ENCODE assay signal across 25 cellular contexts in the genomic region with DNA sequence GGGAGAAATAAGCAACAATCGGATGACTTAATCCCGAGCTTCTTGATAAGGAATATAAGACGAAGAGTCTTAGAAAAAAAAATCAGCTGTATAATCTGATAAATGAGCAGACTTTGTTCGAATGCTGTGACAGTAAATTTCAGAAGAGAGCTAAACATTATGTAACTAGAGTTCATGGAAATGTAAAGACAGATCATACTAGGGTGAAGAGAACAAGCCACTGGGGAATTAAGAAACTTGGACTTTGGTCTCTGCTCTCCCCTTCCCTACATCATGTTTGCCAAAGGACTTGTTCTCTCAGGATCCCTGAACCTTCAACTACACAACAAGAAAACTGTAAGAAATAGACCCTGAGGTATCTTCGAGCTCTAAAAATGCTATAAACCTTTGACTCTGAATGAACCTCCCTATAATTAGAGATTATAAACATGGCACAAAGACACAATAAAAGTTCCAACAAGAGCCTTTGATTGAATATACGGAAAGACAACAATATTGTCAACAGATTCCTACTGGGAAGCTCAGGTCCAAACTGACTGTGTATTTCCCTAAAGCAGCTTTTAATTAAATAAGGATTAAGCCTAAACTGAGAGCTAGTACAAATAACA.
"Had no signal": no experiment of that assay in that cellular context is flagged by ENCODE, and none has a peak within 500 bp of the region (broad histone marks: within the 10 kb centered on the region; RNA-seq: fewer than 3 reads in every experiment).

No MANE protein-coding gene starts in this region.

- H3K36me3 ChIP-seq: ovary, prostate gland had no signal

- H3K27me3 ChIP-seq: body of pancreas, dorsolateral prefrontal cortex, heart left ventricle, ovary, stomach, thyroid gland, upper lobe of right lung had no signal

- H3K4me1 ChIP-seq: body of pancreas, prostate gland, thyroid gland, upper lobe of right lung had no signal

- DNase-seq: activated B cell treated with CpG ODN at 0.5 μM for 24 hours; activated CD4-positive, alpha-beta T cell treated with anti-CD3 and anti-CD28 coated beads for 36 hours; activated naive CD4-positive, alpha-beta T cell; activated T-cell treated with anti-CD3 and anti-CD28 coated beads for 4 hours; activated T-cell treated with anti-CD3 and anti-CD28 coated beads, Interleukin-2, amount 50 U/mL, for 72 hours; aorta; body of pancreas; cerebellar nuclear complex; dorsolateral prefrontal cortex; effector memory CD4-positive, alpha-beta T cell; foreskin fibroblast; heart left ventricle; left ventricle myocardium inferior; mammary epithelial cell; naive thymus-derived CD4-positive, alpha-beta T cell; ovary; stimulated activated CD4-positive, alpha-beta T cell treated with anti-CD3 and anti-CD28 coated beads, Interleukin-15, amount 100 ng/mL, for 24 hours; stimulated activated CD4-positive, alpha-beta T cell treated with anti-CD3 and anti-CD28 coated beads, Interleukin-2, amount 100 ng/mL, for 24 hours; stimulated activated naive B cell treated with anti-CD40 and anti-IgM and Interleukin-4, amounts not matched to agents 10 μg/mL and 1 μg/mL and 100 μg/mL, for 72 hours; stomach; T-helper 1 cell; thyroid gland; upper lobe of right lung had no signal

- H3K27ac ChIP-seq: body of pancreas, coronary artery, dorsolateral prefrontal cortex, heart left ventricle, left ventricle myocardium inferior, ovary, prostate gland, stomach, thyroid gland, upper lobe of right lung had no signal

- ATAC-seq: activated CD4-positive, alpha-beta T cell treated with anti-CD3 and anti-CD28 coated beads for 36 hours; activated T-cell treated with anti-CD3 and anti-CD28 coated beads, Interleukin-2, amount 50 U/mL, for 72 hours; body of pancreas; heart left ventricle; naive thymus-derived CD4-positive, alpha-beta T cell; stimulated activated naive B cell treated with anti-CD40 and anti-IgM and Interleukin-4, amounts not matched to agents 10 μg/mL and 1 μg/mL and 100 μg/mL, for 72 hours; upper lobe of right lung had no signal

- H3K4me3 ChIP-seq: body of pancreas, coronary artery, dorsolateral prefrontal cortex, heart left ventricle, left ventricle myocardium inferior, ovary, prostate gland, stomach, thyroid gland, upper lobe of right lung had no signal

- H3K9me3 ChIP-seq: body of pancreas, heart left ventricle, left ventricle myocardium inferior, ovary, prostate gland, stomach, thyroid gland, upper lobe of right lung had no signal
